ENCODE assay signal across 1 cellular context in genomic region chr1:150479927-150480352, GRCh38.
TF ChIP-seq lines count a peak whose summit lies in the region.

No MANE protein-coding gene starts in this region.

TF ChIP-seq in HepG2, 621 proteins besides CTCF, POLR2A, EP300 and RAD21 (continued from another document):
- TF ChIP-seq, protein P1, sequence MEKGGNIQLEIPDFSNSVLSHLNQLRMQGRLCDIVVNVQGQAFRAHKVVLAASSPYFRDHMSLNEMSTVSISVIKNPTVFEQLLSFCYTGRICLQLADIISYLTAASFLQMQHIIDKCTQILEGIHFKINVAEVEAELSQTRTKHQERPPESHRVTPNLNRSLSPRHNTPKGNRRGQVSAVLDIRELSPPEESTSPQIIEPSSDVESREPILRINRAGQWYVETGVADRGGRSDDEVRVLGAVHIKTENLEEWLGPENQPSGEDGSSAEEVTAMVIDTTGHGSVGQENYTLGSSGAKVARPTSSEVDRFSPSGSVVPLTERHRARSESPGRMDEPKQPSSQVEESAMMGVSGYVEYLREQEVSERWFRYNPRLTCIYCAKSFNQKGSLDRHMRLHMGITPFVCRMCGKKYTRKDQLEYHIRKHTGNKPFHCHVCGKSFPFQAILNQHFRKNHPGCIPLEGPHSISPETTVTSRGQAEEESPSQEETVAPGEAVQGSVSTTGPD (CRISPR knock-in tag; IDR thresholded peaks at IDR 0.05): peak; percentile 40; the same call in 1 of the 2 replicates
- peak; percentile 66; the same call in 1 of the 2 replicates for TF ChIP-seq NR2F6 (IDR thresholded peaks at IDR 0.05)
- 0 out of 2 replicates have a peak, but pooled peaks have one; percentile 21 for TF ChIP-seq NR2F6 (CRISPR knock-in tag; IDR thresholded peaks at IDR 0.05)
- TF ChIP-seq, protein P2, sequence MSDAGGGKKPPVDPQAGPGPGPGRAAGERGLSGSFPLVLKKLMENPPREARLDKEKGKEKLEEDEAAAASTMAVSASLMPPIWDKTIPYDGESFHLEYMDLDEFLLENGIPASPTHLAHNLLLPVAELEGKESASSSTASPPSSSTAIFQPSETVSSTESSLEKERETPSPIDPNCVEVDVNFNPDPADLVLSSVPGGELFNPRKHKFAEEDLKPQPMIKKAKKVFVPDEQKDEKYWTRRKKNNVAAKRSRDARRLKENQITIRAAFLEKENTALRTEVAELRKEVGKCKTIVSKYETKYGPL (CRISPR knock-in tag; IDR thresholded peaks at IDR 0.05): peak; percentile 72; the same call in 1 of the 2 replicates
- no peak for TF ChIP-seq ZBTB46 (CRISPR knock-in tag; IDR thresholded peaks at IDR 0.05; ENCODE audit: borderline replicate concordance)
- 0 out of 2 replicates have a peak, but pooled peaks have one; percentile 34 for TF ChIP-seq FOXA3 (CRISPR knock-in tag; IDR thresholded peaks at IDR 0.05)
- no peak for TF ChIP-seq SOX6 (IDR thresholded peaks at IDR 0.05)
- peak; percentile 78 for TF ChIP-seq SOX6 (CRISPR knock-in tag; IDR thresholded peaks at IDR 0.05)
- TF ChIP-seq STAG1 (CRISPR knock-in tag; IDR thresholded peaks at IDR 0.05): 0 out of 2 replicates have a peak, but pooled peaks have one; percentile 9
- TF ChIP-seq, protein P3, sequence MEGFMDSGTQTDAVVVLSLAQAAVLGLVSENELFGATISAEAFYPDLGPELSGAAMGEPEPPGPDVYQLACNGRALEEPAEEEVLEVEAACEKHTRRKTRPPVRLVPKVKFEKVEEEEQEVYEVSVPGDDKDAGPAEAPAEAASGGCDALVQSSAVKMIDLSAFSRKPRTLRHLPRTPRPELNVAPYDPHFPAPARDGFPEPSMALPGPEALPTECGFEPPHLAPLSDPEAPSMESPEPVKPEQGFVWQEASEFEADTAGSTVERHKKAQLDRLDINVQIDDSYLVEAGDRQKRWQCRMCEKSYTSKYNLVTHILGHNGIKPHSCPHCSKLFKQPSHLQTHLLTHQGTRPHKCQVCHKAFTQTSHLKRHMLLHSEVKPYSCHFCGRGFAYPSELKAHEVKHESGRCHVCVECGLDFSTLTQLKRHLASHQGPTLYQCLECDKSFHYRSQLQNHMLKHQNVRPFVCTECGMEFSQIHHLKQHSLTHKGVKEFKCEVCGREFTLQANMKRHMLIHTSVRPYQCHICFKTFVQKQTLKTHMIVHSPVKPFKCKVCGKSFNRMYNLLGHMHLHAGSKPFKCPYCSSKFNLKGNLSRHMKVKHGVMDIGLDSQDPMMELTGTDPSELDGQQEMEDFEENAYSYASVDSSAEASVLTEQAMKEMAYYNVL (CRISPR knock-in tag; IDR thresholded peaks at IDR 0.05; ENCODE audit: borderline replicate concordance): peak; percentile 51; the same call in 1 of the 2 replicates
- no peak for TF ChIP-seq HOXD1 (CRISPR knock-in tag; IDR thresholded peaks at IDR 0.05)
- peak; percentile 55; the same call in 1 of the 2 replicates for TF ChIP-seq HDAC2 (CRISPR knock-in tag; IDR thresholded peaks at IDR 0.05)
- TF ChIP-seq SAP130 (CRISPR knock-in tag; IDR thresholded peaks at IDR 0.05; ENCODE audit: low read depth): peak; percentile 45; the same call in 1 of the 2 replicates
- 0 out of 2 replicates have a peak, but pooled peaks have one; percentile 19 for TF ChIP-seq FOXK1 (CRISPR knock-in tag; IDR thresholded peaks at IDR 0.05; ENCODE audit: borderline replicate concordance, low read depth)
- TF ChIP-seq HOXA5 (CRISPR knock-in tag; IDR thresholded peaks at IDR 0.05): 0 out of 2 replicates have a peak, but pooled peaks have one; percentile 40
- peak; percentile 83 for TF ChIP-seq CEBPG (CRISPR knock-in tag; IDR thresholded peaks at IDR 0.05)
- TF ChIP-seq, protein P4, sequence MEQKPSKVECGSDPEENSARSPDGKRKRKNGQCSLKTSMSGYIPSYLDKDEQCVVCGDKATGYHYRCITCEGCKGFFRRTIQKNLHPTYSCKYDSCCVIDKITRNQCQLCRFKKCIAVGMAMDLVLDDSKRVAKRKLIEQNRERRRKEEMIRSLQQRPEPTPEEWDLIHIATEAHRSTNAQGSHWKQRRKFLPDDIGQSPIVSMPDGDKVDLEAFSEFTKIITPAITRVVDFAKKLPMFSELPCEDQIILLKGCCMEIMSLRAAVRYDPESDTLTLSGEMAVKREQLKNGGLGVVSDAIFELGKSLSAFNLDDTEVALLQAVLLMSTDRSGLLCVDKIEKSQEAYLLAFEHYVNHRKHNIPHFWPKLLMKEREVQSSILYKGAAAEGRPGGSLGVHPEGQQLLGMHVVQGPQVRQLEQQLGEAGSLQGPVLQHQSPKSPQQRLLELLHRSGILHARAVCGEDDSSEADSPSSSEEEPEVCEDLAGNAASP (CRISPR knock-in tag; IDR thresholded peaks at IDR 0.05; ENCODE audit: borderline replicate concordance): peak; percentile 84; the same call in 1 of the 2 replicates
- TF ChIP-seq ARID5B (CRISPR knock-in tag; IDR thresholded peaks at IDR 0.05): peak; percentile 68
- peak; percentile 80 for TF ChIP-seq HNF4A (CRISPR knock-in tag; IDR thresholded peaks at IDR 0.05)
- 0 out of 2 replicates have a peak, but pooled peaks have one; percentile 49 for TF ChIP-seq ZNF7 (CRISPR knock-in tag; IDR thresholded peaks at IDR 0.05)
- peak; percentile 40; the same call in 1 of the 2 replicates for TF ChIP-seq NCOA2 (CRISPR knock-in tag; IDR thresholded peaks at IDR 0.05)
- TF ChIP-seq TARDBP (CRISPR knock-in tag; IDR thresholded peaks at IDR 0.05): 0 out of 2 replicates have a peak, but pooled peaks have one; percentile 43
- TF ChIP-seq ZBTB34 (CRISPR knock-in tag; IDR thresholded peaks at IDR 0.05): no peak
- TF ChIP-seq ZNF629 (CRISPR knock-in tag; conservative IDR thresholded peaks at IDR 0.05): 0 out of 2 replicates have a peak, but pooled peaks have one; percentile 8
- peak; percentile 66; the same call in 1 of the 2 replicates for TF ChIP-seq ZNF362 (CRISPR knock-in tag; IDR thresholded peaks at IDR 0.05; ENCODE audit: borderline replicate concordance)
- peak; percentile 77 for TF ChIP-seq RXRB (CRISPR knock-in tag; IDR thresholded peaks at IDR 0.05; ENCODE audit: borderline replicate concordance)
- peak; percentile 25; the same call in 1 of the 2 replicates for TF ChIP-seq BCL6 (CRISPR knock-in tag; IDR thresholded peaks at IDR 0.05)
- no peak for TF ChIP-seq SRY (CRISPR knock-in tag; IDR thresholded peaks at IDR 0.05)
- TF ChIP-seq ZNF777 (CRISPR knock-in tag; IDR thresholded peaks at IDR 0.05): no peak
- TF ChIP-seq ZMYM3 (CRISPR knock-in tag; IDR thresholded peaks at IDR 0.05): 0 out of 2 replicates have a peak, but pooled peaks have one; percentile 64
- TF ChIP-seq SMARCE1 (IDR thresholded peaks at IDR 0.05; ENCODE audit: borderline replicate concordance): no peak
- 0 out of 2 replicates have a peak, but pooled peaks have one; percentile 52 for TF ChIP-seq ZNF264 (CRISPR knock-in tag; IDR thresholded peaks at IDR 0.05)
TF ChIP-seq in HepG2: peak in this region for 50.
